Comparison of ENCODE assay signal across 26 cellular contexts in genomic region chr1:29315876-29316275, GRCh38.
DNase-seq lines count a peak whose midpoint lies in the region; ATAC-seq, FAIRE-seq and TF ChIP-seq lines count a peak whose summit lies in the region.
"Had no signal": no experiment of that assay in that cellular context is flagged by ENCODE, and none has a peak within 500 bp of the region (broad histone marks: within the 10 kb centered on the region; RNA-seq: fewer than 3 reads in every experiment).

No MANE protein-coding gene starts in this region.

- H3K9me3 ChIP-seq in IMR-90 (ENCODE audit: control insufficient read depth, insufficient read depth, low read length) (no peaks in the 10 kb centered on the region), K562 (replicated peaks; ENCODE audit: control insufficient read depth, insufficient read depth, low read depth, low read length) (no peaks in the 10 kb centered on the region)
- H3K9me3 ChIP-seq: BE2C, BLaER1 had no signal

- no peak overlapping the region for H2BK120ac ChIP-seq in IMR-90 (ENCODE audit: low read depth, low read length)

- H3K27ac ChIP-seq in IMR-90 (ENCODE audit: insufficient read depth, low read length) (no peak overlapping the region), K562 (ENCODE audit: extremely low read depth, low read depth, low read length) (no peak overlapping the region)
- H3K27ac ChIP-seq: BLaER1 had no signal

- FAIRE-seq in K562 (lab: Jason Lieb, UNC), result no peak
- FAIRE-seq: A204.1, GM12878, GM12892, GM18507 had no signal

- no peak for TF ChIP-seq EP300 in K562 (IDR thresholded peaks at IDR 0.05; ENCODE audit: low read length)

- intact Hi-C loops in IMR-90 (cut with micrococcal nuclease), result no loop called here
- intact Hi-C loops in K562 (cut with micrococcal nuclease), result loop anchor here (5.0 kb wide), 1 partner anchor 79 kb away; the partner anchor contains the start of gene PTPRU

- CTCF ChIA-PET in IMR-90 (lab: Yijun Ruan, JAX) (interaction anchor here (0.6 kb wide), 2 partner anchors 141 to 163 kb away, joined by 3 to 5 read pairs; no protein-coding TSS in a partner anchor), K562 (lab: Yijun Ruan, JAX; ENCODE audit: low intra/inter-chr PET ratio) (no interaction called here)

- no peak overlapping the region for H3K56ac ChIP-seq in IMR-90 (ENCODE audit: extremely low read depth, insufficient read depth, low read length)

- BruUV-seq in IMR-90 (replicated peaks; lab: Mats Ljungman, UMichigan) (no TSS peak), K562 (replicated peaks; lab: Mats Ljungman, UMichigan) (no TSS peak)

- H3K4me1 Mint-ChIP-seq in progenitor cell of endocrine pancreas (ENCODE audit: low read depth) (peaks cover 13% of the 10 kb centered on the region), mesothelial cell of epicardium (no peaks in the 10 kb centered on the region)
- H3K4me1 Mint-ChIP-seq: CD14-positive monocyte; CD4-positive, alpha-beta memory T cell; CD8-positive, alpha-beta memory T cell had no signal

- no peak overlapping the region for H3K18ac ChIP-seq in IMR-90 (ENCODE audit: low read depth, low read length)

- H4K20me1 ChIP-seq in IMR-90 (ENCODE audit: insufficient read depth, low read length) (no peaks in the 10 kb centered on the region), K562 (replicated peaks; ENCODE audit: control insufficient read depth, insufficient read depth, low read length) (peaks cover 27% of the 10 kb centered on the region)
- H4K20me1 ChIP-seq: BLaER1 had no signal

- ATAC-seq in IMR-90 (ENCODE audit: low read depth) (no peak), K562 (no peak)
- ATAC-seq: GM12878 had no signal

- H3K36me3 ChIP-seq in IMR-90 (ENCODE audit: control insufficient read depth, insufficient read depth, low read length) (peaks cover 11% of the 10 kb centered on the region), K562 (ENCODE audit: control insufficient read depth, insufficient read depth, low read length) (no peaks in the 10 kb centered on the region)
- H3K36me3 ChIP-seq: BE2C, BLaER1 had no signal

- H4K5ac ChIP-seq in IMR-90 (ENCODE audit: low read depth, low read length), result no peak overlapping the region

- H3K23ac ChIP-seq in IMR-90 (ENCODE audit: low read depth, low read length), result no peak overlapping the region

- H3K27me3 Mint-ChIP-seq in progenitor cell of endocrine pancreas (no peaks in the 10 kb centered on the region), mesothelial cell of epicardium (ENCODE audit: low read depth) (no peaks in the 10 kb centered on the region)
- H3K27me3 Mint-ChIP-seq: CD4-positive, CD25-positive, alpha-beta regulatory T cell had no signal

- H3K9ac ChIP-seq in IMR-90 (ENCODE audit: low read depth, low read length) (no peak overlapping the region), K562 (ENCODE audit: insufficient read depth in 1 of 2, low read depth in 2 of 2, low read length in 2 of 2) (no peak overlapping the region)
- H3K9ac ChIP-seq: BLaER1 had no signal

- POLR2A ChIA-PET in IMR-90 (lab: Charles Lee; ENCODE audit: unreplicated experiment), result no interaction called here
- POLR2A ChIA-PET in K562 (lab: Yijun Ruan, JAX), result interaction anchor here (1.0 to 2.6 kb wide), 2 partner anchors 9 to 85 kb away, joined by 5 to 6 read pairs; partner anchors contain the start of gene MECR

- H2AK5ac ChIP-seq in IMR-90 (ENCODE audit: low read depth, low read length), result no peak overlapping the region

- H3K4ac ChIP-seq in IMR-90 (ENCODE audit: low read depth, low read length), result no peak overlapping the region

- H3K4me3 ChIP-seq in IMR-90 (ENCODE audit: insufficient read depth, low read depth, low read length) (no peak overlapping the region), K562 (no peak overlapping the region)
- H3K4me3 ChIP-seq: BLaER1, GM12878 had no signal

- H2BK5ac ChIP-seq in IMR-90 (ENCODE audit: low read depth, low read length, poor library complexity, severe bottlenecking), result no peak overlapping the region

- TF ChIP-seq POLR2A in IMR-90 (IDR thresholded peaks at IDR 0.05; ENCODE audit: low read depth, low read length) (no peak), K562 (conservative IDR thresholded peaks at IDR 0.05) (no peak)

- H3K27me3 ChIP-seq in IMR-90 (ENCODE audit: control insufficient read depth, insufficient read depth, low read length) (no peaks in the 10 kb centered on the region), K562 (ENCODE audit: control insufficient read depth in 2 of 2, insufficient read depth in 2 of 2, low read length in 2 of 2) (peaks cover 28 to 64% of the 10 kb centered on the region in 2 experiments)
- H3K27me3 ChIP-seq: BE2C, BLaER1 had no signal

- in situ Hi-C loops in IMR-90 (cut with MboI; ENCODE audit: low sequenced_read_pairs) (no loop called here), K562 (cut with MboI) (no loop called here)

- H3K14ac ChIP-seq in IMR-90 (replicated peaks; ENCODE audit: low read depth, low read length), result no peak overlapping the region

- H2AK9ac ChIP-seq in IMR-90 (replicated peaks; ENCODE audit: low read depth, low read length, poor library complexity), result peak overlapping the region; percentile 40

- H3K36me3 Mint-ChIP-seq in progenitor cell of endocrine pancreas (ENCODE audit: insufficient read depth), result peaks cover 26% of the 10 kb centered on the region
- H3K36me3 Mint-ChIP-seq in mesothelial cell of epicardium, result peaks cover 43% of the 10 kb centered on the region
- H3K36me3 Mint-ChIP-seq: CD14-positive monocyte; CD4-positive, alpha-beta memory T cell; CD4-positive, CD25-positive, alpha-beta regulatory T cell; CD8-positive, alpha-beta memory T cell had no signal

- no peaks in the 10 kb centered on the region for H3K79me2 ChIP-seq in K562 (ENCODE audit: control insufficient read depth, insufficient read depth, low read length)

- no peak for TF ChIP-seq RAD21 in IMR-90 (IDR thresholded peaks at IDR 0.05; ENCODE audit: low read length)
- no peak for TF ChIP-seq RAD21 in K562 (CRISPR knock-in tag; conservative IDR thresholded peaks at IDR 0.05 in 1 of 2, IDR thresholded peaks at IDR 0.05 in 1 of 2)

- WGBS in IMR-90 (ENCODE audit: extremely low coverage in 2 of 2, insufficient read length in 1 of 2), 2 experiments, result 33% methylated on average over 1 of the region's 4 CpGs; no CpG with 5 or more reads in 1 of the 2 experiments
- 3% methylated on average over 4 of the region's 4 CpGs for WGBS in K562 (ENCODE audit: insufficient coverage, low coverage, missing lambda C conversion rate)

- H2AFZ ChIP-seq in IMR-90 (replicated peaks; ENCODE audit: low read length, poor library complexity), result no peak overlapping the region
- no peak overlapping the region for H2AFZ ChIP-seq in K562 (ENCODE audit: low read depth, low read length)

- H2BK15ac ChIP-seq in IMR-90 (ENCODE audit: low read depth, low read length), result no peak overlapping the region

- H3K9me1 ChIP-seq in IMR-90 (ENCODE audit: insufficient read depth, low read length) (no peaks in the 10 kb centered on the region), K562 (ENCODE audit: control insufficient read depth, insufficient read depth, low read length) (no peaks in the 10 kb centered on the region)

- H4K91ac ChIP-seq in IMR-90 (ENCODE audit: insufficient read depth, low read depth, low read length), result no peak overlapping the region

- H2BK20ac ChIP-seq in IMR-90 (ENCODE audit: low read depth, low read length), result no peak overlapping the region

- H3K4me2 ChIP-seq in IMR-90 (ENCODE audit: low read depth, low read length), result no peak overlapping the region
- H3K4me2 ChIP-seq in K562 (ENCODE audit: insufficient read depth, low read length), result no peak overlapping the region
- H3K4me2 ChIP-seq: BLaER1 had no signal

- no peak overlapping the region for H4K8ac ChIP-seq in IMR-90 (ENCODE audit: low read depth in 2 of 2, low read length in 2 of 2)

- TF ChIP-seq CTCF in IMR-90 (conservative IDR thresholded peaks at IDR 0.05; ENCODE audit: low read depth, low read length), result no peak
- no peak for TF ChIP-seq CTCF in K562 (IDR thresholded peaks at IDR 0.05 in 2 of 3, conservative IDR thresholded peaks at IDR 0.05 in 1 of 3; ENCODE audit: insufficient read depth in 2 of 3, low read depth in 1 of 3, low read length in 3 of 3)
- no peak for TF ChIP-seq CTCF in progenitor cell of endocrine pancreas (IDR thresholded peaks at IDR 0.05; ENCODE audit: unreplicated experiment)
- no peak for TF ChIP-seq CTCF in mesothelial cell of epicardium (IDR thresholded peaks at IDR 0.05; ENCODE audit: unreplicated experiment)

- H3K4me1 ChIP-seq in IMR-90 (ENCODE audit: control insufficient read depth, insufficient read depth, low read length) (no peaks in the 10 kb centered on the region), K562 (replicated peaks in 1 of 2; ENCODE audit: control insufficient read depth in 2 of 2, insufficient read depth in 2 of 2, low read length in 2 of 2) (peaks cover 0 to 12% of the 10 kb centered on the region in 2 experiments; a peak in 2 of 5 replicates)
- H3K4me1 ChIP-seq: BE2C, BLaER1 had no signal

- no peaks in the 10 kb centered on the region for H3K79me1 ChIP-seq in IMR-90 (ENCODE audit: low read depth in 1 of 2, low read length in 2 of 2)

- H3K4me3 Mint-ChIP-seq in progenitor cell of endocrine pancreas (ENCODE audit: low read depth) (no peak overlapping the region), mesothelial cell of epicardium (no peak overlapping the region)
- H3K4me3 Mint-ChIP-seq: CD14-positive monocyte; CD4-positive, alpha-beta memory T cell; CD4-positive, CD25-positive, alpha-beta regulatory T cell; CD8-positive, alpha-beta memory T cell had no signal

- peak overlapping the region; percentile 84 for H3K27ac Mint-ChIP-seq in progenitor cell of endocrine pancreas
- no peak overlapping the region for H3K27ac Mint-ChIP-seq in mesothelial cell of epicardium
- H3K27ac Mint-ChIP-seq: CD14-positive monocyte; CD4-positive, alpha-beta memory T cell; CD4-positive, CD25-positive, alpha-beta regulatory T cell had no signal

- no peak for DNase-seq in IMR-90
- no peak for DNase-seq in K562 (ENCODE audit: extremely low read depth in 1 of 4, low spot score in 3 of 4)
- DNase-seq in progenitor cell of endocrine pancreas (ENCODE audit: low spot score, unreplicated experiment), result no peak
- no peak for DNase-seq in NCI-H2171 (lab: John Stamatoyannopoulos, UW)
- DNase-seq in mesothelial cell of epicardium (ENCODE audit: low spot score in 2 of 2, unreplicated experiment in 2 of 2), result no peak
- DNase-seq: 8988T; ACHN; BE2C; C1 segment of cervical spinal cord; CD4-positive, alpha-beta memory T cell; CD4-positive, CD25-positive, alpha-beta regulatory T cell; CD8-positive, alpha-beta memory T cell; COR-L47; DMS 273 treated with DMSO at 0.1 percent for 48 hours; DMS153; DMS53; DMS79; DND-41; EL; GDM1 had no signal

- dilution Hi-C loops in IMR-90 (cut with HindIII; ENCODE audit: low sequenced_read_pairs, unreplicated experiment), result no loop called here

- H3K9me3 Mint-ChIP-seq in progenitor cell of endocrine pancreas (ENCODE audit: low read depth) (no peaks in the 10 kb centered on the region), mesothelial cell of epicardium (no peaks in the 10 kb centered on the region)
- H3K9me3 Mint-ChIP-seq: CD14-positive monocyte; CD4-positive, alpha-beta memory T cell; CD4-positive, CD25-positive, alpha-beta regulatory T cell; CD8-positive, alpha-beta memory T cell had no signal

TF ChIP-seq in IMR-90, 13 proteins besides CTCF, POLR2A, EP300 and RAD21 (continues in another document):
- no peak for TF ChIP-seq NFE2L2 (IDR thresholded peaks at IDR 0.05; ENCODE audit: low read depth, low read length)

TF ChIP-seq in K562, 482 proteins besides CTCF, POLR2A, EP300 and RAD21 (continues in another document):
- TF ChIP-seq PHB (CRISPR knock-in tag; IDR thresholded peaks at IDR 0.05), result no peak
- TF ChIP-seq ZFP36 (IDR thresholded peaks at IDR 0.05; ENCODE audit: low read depth, low read length, partially characterized antibody), result peak; percentile 68
